17 cellular contexts compared by ENCODE assay signal in the genomic region with DNA sequence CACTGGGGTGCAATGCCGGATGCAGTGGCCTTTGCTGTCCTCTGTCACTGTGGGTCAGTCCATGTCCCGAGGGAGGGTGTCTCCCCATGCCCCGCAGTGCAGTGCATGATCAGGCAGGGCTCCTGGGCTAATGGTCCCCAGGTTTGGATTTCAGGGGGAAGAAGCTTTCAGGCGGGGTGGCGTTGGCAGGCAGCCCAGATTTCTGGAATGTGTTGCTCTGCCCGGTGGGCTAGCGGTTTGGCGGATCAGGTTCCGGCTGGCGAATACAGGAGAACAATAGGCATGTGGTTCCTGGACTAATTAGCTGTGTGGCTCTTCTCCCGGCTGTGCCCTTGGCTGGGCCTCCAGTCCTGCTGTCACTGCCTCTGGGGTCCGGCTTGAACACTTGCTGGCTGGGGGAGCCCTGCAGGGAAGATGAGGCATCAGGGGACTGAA.
DNase-seq lines count a peak whose midpoint lies in the region; ATAC-seq, FAIRE-seq and TF ChIP-seq lines count a peak whose summit lies in the region.
"Had no signal": no experiment of that assay in that cellular context is flagged by ENCODE, and none has a peak within 500 bp of the region (broad histone marks: within the 10 kb centered on the region; RNA-seq: fewer than 3 reads in every experiment).

No MANE protein-coding gene starts in this region.

- no peaks in the 10 kb centered on the region for H3K4me1 ChIP-seq in GM23338 (ENCODE audit: insufficient read depth)
- H3K4me1 ChIP-seq in RWPE2 (ENCODE audit: insufficient read depth, poor library complexity, severe bottlenecking): peaks cover 3% of the 10 kb centered on the region
- no peaks in the 10 kb centered on the region for H3K4me1 ChIP-seq in left lung
- H3K4me1 ChIP-seq: BLaER1, thyroid gland had no signal

- H3K4me2 ChIP-seq in GM23338: no peak overlapping the region
- H3K4me2 ChIP-seq: BLaER1 had no signal

- intact Hi-C loops in left lung (cut with DNase I): no loop called here

- H3F3A ChIP-seq in GM23338 (replicated peaks; ENCODE audit: low read depth): no peaks in the 10 kb centered on the region

- no peak for TF ChIP-seq CTCF in GM23338 (conservative IDR thresholded peaks at IDR 0.05; ENCODE audit: low read depth in 2 of 2)
- no peak for TF ChIP-seq CTCF in RWPE2 (IDR thresholded peaks at IDR 0.05; ENCODE audit: poor library complexity, severe bottlenecking)
- no peak for TF ChIP-seq CTCF in mesothelial cell of epicardium (IDR thresholded peaks at IDR 0.05; ENCODE audit: unreplicated experiment)
- no peak for TF ChIP-seq CTCF in left lung (IDR thresholded peaks at IDR 0.05)

- no peaks in the 10 kb centered on the region for H3K79me2 ChIP-seq in GM23338 (replicated peaks; ENCODE audit: insufficient read depth)

- H3K4me3 ChIP-seq in GM23338: no peak overlapping the region
- no peak overlapping the region for H3K4me3 ChIP-seq in RWPE2 (ENCODE audit: severe bottlenecking)
- no peak overlapping the region for H3K4me3 ChIP-seq in left lung
- H3K4me3 ChIP-seq: BLaER1, thyroid gland had no signal

- no peaks in the 10 kb centered on the region for H4K20me1 ChIP-seq in GM23338 (replicated peaks; ENCODE audit: insufficient read depth)
- H4K20me1 ChIP-seq: BLaER1 had no signal

- H3K9me2 ChIP-seq in GM23338 (ENCODE audit: insufficient read depth): 0 out of 2 replicates have a peak, but pooled peaks cover 5% of the 10 kb centered on the region

- H3K36me3 Mint-ChIP-seq in GM23338 (ENCODE audit: low read depth): peaks cover 4% of the 10 kb centered on the region; the same call in 2 of the 3 replicates
- no peaks in the 10 kb centered on the region for H3K36me3 Mint-ChIP-seq in mesothelial cell of epicardium

- H3K9me3 ChIP-seq in RWPE2 (ENCODE audit: severe bottlenecking) (no peaks in the 10 kb centered on the region), left lung (peaks cover 0 to 2% of the 10 kb centered on the region in 2 donors)
- H3K9me3 ChIP-seq: thyroid gland had no signal

- no peaks in the 10 kb centered on the region for H3K36me3 ChIP-seq in GM23338 (ENCODE audit: insufficient read depth)
- H3K36me3 ChIP-seq in RWPE2 (ENCODE audit: low read depth): no peaks in the 10 kb centered on the region
- H3K36me3 ChIP-seq in left lung: no peaks in the 10 kb centered on the region
- H3K36me3 ChIP-seq: BLaER1, thyroid gland had no signal

- no peak for DNase-seq in GM23338 (ENCODE audit: low spot score)
- DNase-seq in NCI-H1105 (lab: John Stamatoyannopoulos, UW): peak; percentile 77
- no peak for DNase-seq in RWPE2 (ENCODE audit: low spot score)
- peak; percentile 59 to 80 for DNase-seq in mesothelial cell of epicardium (ENCODE audit: low spot score in 2 of 2, unreplicated experiment in 2 of 2)
- DNase-seq in RCC 7860 (ENCODE audit: low spot score): no peak
- no peak for DNase-seq in ecto neural progenitor cell (ENCODE audit: low spot score)
- DNase-seq in left lung: no peak
- DNase-seq: activated CD4-positive, CD25-positive, alpha-beta regulatory T cell; midbrain; NCI-H1694; stimulated activated CD4-positive, alpha-beta T cell treated with anti-CD3 and anti-CD28 coated beads, Interleukin-4, amount 100 ng/mL, for 1 hour; T-helper 2 cell; thyroid gland had no signal

- no peak overlapping the region for H3K27ac ChIP-seq in GM23338 (ENCODE audit: low read depth)
- no peak overlapping the region for H3K27ac ChIP-seq in RWPE2 (ENCODE audit: poor library complexity, severe bottlenecking)
- H3K27ac ChIP-seq in left lung: no peak overlapping the region
- H3K27ac ChIP-seq: BLaER1, thyroid gland had no signal

- H3K9me3 Mint-ChIP-seq in GM23338: peaks cover 10% of the 10 kb centered on the region; the same call in 2 of the 3 replicates
- peaks cover 10% of the 10 kb centered on the region for H3K9me3 Mint-ChIP-seq in mesothelial cell of epicardium

- ATAC-seq in GM23338 (peak; percentile 28), RWPE2 (ENCODE audit: low read depth) (peak; percentile 51; the same call in 2 of the 3 replicates), HG02678 (IDR thresholded peaks at IDR 0.05; ENCODE audit: unreplicated experiment) (no peak), left lung (no peak)
- ATAC-seq: Right ventricle myocardium inferior had no signal

- H3K27me3 Mint-ChIP-seq in GM23338 (ENCODE audit: insufficient read depth, low read depth, poor library complexity) (peaks cover 2% of the 10 kb centered on the region), mesothelial cell of epicardium (ENCODE audit: low read depth) (no peaks in the 10 kb centered on the region)

- no peak overlapping the region for H3K27ac Mint-ChIP-seq in GM23338
- peak overlapping the region; percentile 40 for H3K27ac Mint-ChIP-seq in mesothelial cell of epicardium

- H2AFZ ChIP-seq in GM23338: no peak overlapping the region

- H3K4me1 Mint-ChIP-seq in GM23338: no peaks in the 10 kb centered on the region; the same call in 2 of the 3 replicates
- H3K4me1 Mint-ChIP-seq in mesothelial cell of epicardium: peaks cover 24% of the 10 kb centered on the region

- no peak overlapping the region for H3K4me3 Mint-ChIP-seq in GM23338
- no peak overlapping the region for H3K4me3 Mint-ChIP-seq in mesothelial cell of epicardium

- no peak for FAIRE-seq in RCC 7860 (lab: Jason Lieb, UNC)
- FAIRE-seq: astrocyte had no signal

- no peaks in the 10 kb centered on the region for H3K27me3 ChIP-seq in GM23338 (ENCODE audit: insufficient read depth)
- no peaks in the 10 kb centered on the region for H3K27me3 ChIP-seq in RWPE2 (ENCODE audit: insufficient read depth, poor library complexity, severe bottlenecking)
- H3K27me3 ChIP-seq in left lung: no peaks in the 10 kb centered on the region
- H3K27me3 ChIP-seq: BLaER1, thyroid gland had no signal

TF ChIP-seq in GM23338, 12 proteins besides CTCF, POLR2A, EP300 and RAD21 (continues in another document):
- TF ChIP-seq EZH2 (IDR thresholded peaks at IDR 0.05; ENCODE audit: low read depth, unreplicated experiment) (no peak), EZH2phosphoT487 (IDR thresholded peaks at IDR 0.05; ENCODE audit: unreplicated experiment) (no peak), CREB1 (CRISPR knock-in tag; IDR thresholded peaks at IDR 0.05; ENCODE audit: low read depth) (no peak), ZNF114 (CRISPR knock-in tag; IDR thresholded peaks at IDR 0.05) (no peak), POLR2AphosphoS5 (IDR thresholded peaks at IDR 0.05; ENCODE audit: low read depth) (no peak)
- TF ChIP-seq, protein P1, sequence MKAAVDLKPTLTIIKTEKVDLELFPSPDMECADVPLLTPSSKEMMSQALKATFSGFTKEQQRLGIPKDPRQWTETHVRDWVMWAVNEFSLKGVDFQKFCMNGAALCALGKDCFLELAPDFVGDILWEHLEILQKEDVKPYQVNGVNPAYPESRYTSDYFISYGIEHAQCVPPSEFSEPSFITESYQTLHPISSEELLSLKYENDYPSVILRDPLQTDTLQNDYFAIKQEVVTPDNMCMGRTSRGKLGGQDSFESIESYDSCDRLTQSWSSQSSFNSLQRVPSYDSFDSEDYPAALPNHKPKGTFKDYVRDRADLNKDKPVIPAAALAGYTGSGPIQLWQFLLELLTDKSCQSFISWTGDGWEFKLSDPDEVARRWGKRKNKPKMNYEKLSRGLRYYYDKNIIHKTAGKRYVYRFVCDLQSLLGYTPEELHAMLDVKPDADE (IDR thresholded peaks at IDR 0.05): no peak
- TF ChIP-seq, protein P2, sequence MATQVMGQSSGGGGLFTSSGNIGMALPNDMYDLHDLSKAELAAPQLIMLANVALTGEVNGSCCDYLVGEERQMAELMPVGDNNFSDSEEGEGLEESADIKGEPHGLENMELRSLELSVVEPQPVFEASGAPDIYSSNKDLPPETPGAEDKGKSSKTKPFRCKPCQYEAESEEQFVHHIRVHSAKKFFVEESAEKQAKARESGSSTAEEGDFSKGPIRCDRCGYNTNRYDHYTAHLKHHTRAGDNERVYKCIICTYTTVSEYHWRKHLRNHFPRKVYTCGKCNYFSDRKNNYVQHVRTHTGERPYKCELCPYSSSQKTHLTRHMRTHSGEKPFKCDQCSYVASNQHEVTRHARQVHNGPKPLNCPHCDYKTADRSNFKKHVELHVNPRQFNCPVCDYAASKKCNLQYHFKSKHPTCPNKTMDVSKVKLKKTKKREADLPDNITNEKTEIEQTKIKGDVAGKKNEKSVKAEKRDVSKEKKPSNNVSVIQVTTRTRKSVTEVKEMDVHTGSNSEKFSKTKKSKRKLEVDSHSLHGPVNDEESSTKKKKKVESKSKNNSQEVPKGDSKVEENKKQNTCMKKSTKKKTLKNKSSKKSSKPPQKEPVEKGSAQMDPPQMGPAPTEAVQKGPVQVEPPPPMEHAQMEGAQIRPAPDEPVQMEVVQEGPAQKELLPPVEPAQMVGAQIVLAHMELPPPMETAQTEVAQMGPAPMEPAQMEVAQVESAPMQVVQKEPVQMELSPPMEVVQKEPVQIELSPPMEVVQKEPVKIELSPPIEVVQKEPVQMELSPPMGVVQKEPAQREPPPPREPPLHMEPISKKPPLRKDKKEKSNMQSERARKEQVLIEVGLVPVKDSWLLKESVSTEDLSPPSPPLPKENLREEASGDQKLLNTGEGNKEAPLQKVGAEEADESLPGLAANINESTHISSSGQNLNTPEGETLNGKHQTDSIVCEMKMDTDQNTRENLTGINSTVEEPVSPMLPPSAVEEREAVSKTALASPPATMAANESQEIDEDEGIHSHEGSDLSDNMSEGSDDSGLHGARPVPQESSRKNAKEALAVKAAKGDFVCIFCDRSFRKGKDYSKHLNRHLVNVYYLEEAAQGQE (IDR thresholded peaks at IDR 0.05; ENCODE audit: unreplicated experiment): no peak

Comparison
In these comparisons a context has a peak if more than half of its experiments do, and no peak if none do; other contexts are left out.
1. ATAC-seq: peak in GM23338 (single experiment) and RWPE2 (single experiment); none in HG02678 (single experiment) and left lung (single experiment).
2. DNase-seq: peak in NCI-H1105 (single experiment) and mesothelial cell of epicardium (2 of 2); none in GM23338 (single experiment), RWPE2 (single experiment), RCC 7860 (single experiment), ecto neural progenitor cell (single experiment) and left lung (0 of 2).